26 cellular contexts compared by ENCODE assay signal in the genomic region with DNA sequence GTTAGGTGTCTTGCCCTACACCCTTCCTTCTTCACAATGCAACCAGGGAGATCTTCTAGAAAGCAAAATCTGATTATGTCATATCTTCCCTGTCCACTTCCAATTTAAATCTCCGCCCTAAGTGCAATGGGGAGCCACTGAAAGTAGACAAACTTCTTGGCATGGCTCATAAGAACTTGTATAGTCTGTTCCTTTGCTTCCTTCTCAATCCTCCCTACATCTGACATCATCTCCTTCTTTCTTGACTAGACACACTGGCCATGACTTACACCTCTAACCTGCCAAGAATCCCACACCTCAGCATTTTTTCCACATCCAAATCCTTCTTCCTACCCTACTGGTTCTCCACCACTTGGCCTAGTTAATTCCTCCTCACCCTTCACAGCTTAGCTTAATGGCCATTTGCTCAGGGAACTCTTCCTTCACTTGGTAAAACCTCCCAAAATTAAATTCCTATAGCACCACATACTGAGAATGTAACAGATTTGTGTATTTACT.
"Had no signal": no experiment of that assay in that cellular context is flagged by ENCODE, and none has a peak within 500 bp of the region (broad histone marks: within the 10 kb centered on the region; RNA-seq: fewer than 3 reads in every experiment).

No MANE protein-coding gene starts in this region.

- H3K79me2 ChIP-seq: parathyroid adenoma had no signal

- H3K27ac Mint-ChIP-seq: mesothelial cell of epicardium; naive B cell; natural killer cell; nephron progenitor cell; stimulated activated effector memory CD8-positive, alpha-beta T cell treated with anti-CD3 and anti-CD28 coated beads, Interleukin-12 subunit alpha, Interleukin-12 subunit beta, amount 100 ng/mL, for 72 hours; stimulated activated naive CD8-positive, alpha-beta T cell treated with anti-CD3 and anti-CD28 coated beads, Interleukin-15, Interleukin-2, amounts not matched to agents 100 ng/mL and 50 ng/mL, for 24 hours; type B pancreatic cell had no signal

- ATAC-seq: left colon; left lung; natural killer cell; sciatic nerve; stimulated activated effector memory CD8-positive, alpha-beta T cell treated with anti-CD3 and anti-CD28 coated beads, Interleukin-12 subunit alpha, Interleukin-12 subunit beta, amount 100 ng/mL, for 72 hours had no signal

- H3K9me3 Mint-ChIP-seq: type B pancreatic cell had no signal

- H3K36me3 ChIP-seq: left lung, neural progenitor cell, neutrophil, right atrium auricular region, suprapubic skin, thoracic aorta, uterus had no signal

- H3K4me3 Mint-ChIP-seq: mesothelial cell of epicardium; naive B cell; natural killer cell; nephron progenitor cell; neural progenitor cell; stimulated activated effector memory CD8-positive, alpha-beta T cell treated with anti-CD3 and anti-CD28 coated beads, Interleukin-12 subunit alpha, Interleukin-12 subunit beta, amount 100 ng/mL, for 72 hours; stimulated activated naive CD8-positive, alpha-beta T cell treated with anti-CD3 and anti-CD28 coated beads, Interleukin-15, Interleukin-2, amounts not matched to agents 100 ng/mL and 50 ng/mL, for 24 hours; type B pancreatic cell had no signal

- H3K4me2 ChIP-seq: neural progenitor cell had no signal

- H3K27me3 ChIP-seq: left lung, neural progenitor cell, neutrophil, right atrium auricular region, suprapubic skin, tibial artery, uterus had no signal

- H3K9ac ChIP-seq: neural progenitor cell, parathyroid adenoma had no signal

- H3K27ac ChIP-seq: left lung, neural progenitor cell, neutrophil, parathyroid adenoma, right atrium auricular region, skin epidermis, suprapubic skin, thoracic aorta, tibial artery, uterus had no signal

- H3K9me3 ChIP-seq: neutrophil, uterus had no signal

- H3K27me3 Mint-ChIP-seq: naive B cell; stimulated activated naive CD8-positive, alpha-beta T cell treated with anti-CD3 and anti-CD28 coated beads, Interleukin-15, Interleukin-2, amounts not matched to agents 100 ng/mL and 50 ng/mL, for 24 hours; type B pancreatic cell had no signal

- DNase-seq: hippocampal formation; kidney; left colon; left lung; mesendoderm; naive B cell; natural killer cell; nephron progenitor cell; occipital lobe; stimulated activated CD4-positive, alpha-beta T cell treated with anti-CD3 and anti-CD28 coated beads, Interleukin-4, amount 100 ng/mL, for 24 hours; stimulated activated naive CD4-positive, alpha-beta T cell; tibial artery; uterus had no signal

- H3K4me3 ChIP-seq: left lung, lung, neural progenitor cell, right atrium auricular region, skin epidermis, suprapubic skin, thoracic aorta, tibial artery, uterus had no signal

- H2AFZ ChIP-seq: neural progenitor cell, parathyroid adenoma had no signal

- FAIRE-seq: kidney had no signal

- H3K4me1 ChIP-seq: left lung, parathyroid adenoma, right atrium auricular region, suprapubic skin, tibial artery, uterus had no signal

- H3K36me3 Mint-ChIP-seq: stimulated activated effector memory CD8-positive, alpha-beta T cell treated with anti-CD3 and anti-CD28 coated beads, Interleukin-12 subunit alpha, Interleukin-12 subunit beta, amount 100 ng/mL, for 72 hours had no signal

- H3K4me1 Mint-ChIP-seq: mesothelial cell of epicardium; naive B cell; natural killer cell; nephron progenitor cell; stimulated activated effector memory CD8-positive, alpha-beta T cell treated with anti-CD3 and anti-CD28 coated beads, Interleukin-12 subunit alpha, Interleukin-12 subunit beta, amount 100 ng/mL, for 72 hours had no signal
